In genomic region chr13:74103970-74104555, GRCh38 we compare ENCODE assay signal across 2 cellular contexts.
TF ChIP-seq lines count a peak whose summit lies in the region.

No MANE protein-coding gene starts in this region.

TF ChIP-seq in IMR-90, 13 proteins besides CTCF, POLR2A, EP300 and RAD21:
- TF ChIP-seq MXI1 (IDR thresholded peaks at IDR 0.05; ENCODE audit: borderline replicate concordance, low read depth, low read length) (no peak), MAZ (IDR thresholded peaks at IDR 0.05; ENCODE audit: borderline replicate concordance, low read depth, low read length) (no peak), RCOR1 (IDR thresholded peaks at IDR 0.05; ENCODE audit: insufficient replicate concordance, low read length) (no peak), SMC3 (IDR thresholded peaks at IDR 0.05; ENCODE audit: low read depth, low read length) (no peak), NFE2L2 (IDR thresholded peaks at IDR 0.05; ENCODE audit: low read depth, low read length) (no peak), RFX5 (IDR thresholded peaks at IDR 0.05; ENCODE audit: low read depth, low read length) (no peak), USF2 (IDR thresholded peaks at IDR 0.05; ENCODE audit: low read depth, low read length) (no peak), CEBPB (IDR thresholded peaks at IDR 0.05; ENCODE audit: low read depth, low read length) (no peak), BHLHE40 (IDR thresholded peaks at IDR 0.05; ENCODE audit: low read depth, low read length) (no peak), CHD1 (IDR thresholded peaks at IDR 0.05; ENCODE audit: low read depth, low read length) (no peak), MAFK (IDR thresholded peaks at IDR 0.05; ENCODE audit: low read depth, low read length) (no peak)
- TF ChIP-seq, protein P1, sequence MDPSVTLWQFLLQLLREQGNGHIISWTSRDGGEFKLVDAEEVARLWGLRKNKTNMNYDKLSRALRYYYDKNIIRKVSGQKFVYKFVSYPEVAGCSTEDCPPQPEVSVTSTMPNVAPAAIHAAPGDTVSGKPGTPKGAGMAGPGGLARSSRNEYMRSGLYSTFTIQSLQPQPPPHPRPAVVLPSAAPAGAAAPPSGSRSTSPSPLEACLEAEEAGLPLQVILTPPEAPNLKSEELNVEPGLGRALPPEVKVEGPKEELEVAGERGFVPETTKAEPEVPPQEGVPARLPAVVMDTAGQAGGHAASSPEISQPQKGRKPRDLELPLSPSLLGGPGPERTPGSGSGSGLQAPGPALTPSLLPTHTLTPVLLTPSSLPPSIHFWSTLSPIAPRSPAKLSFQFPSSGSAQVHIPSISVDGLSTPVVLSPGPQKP (IDR thresholded peaks at IDR 0.05; ENCODE audit: borderline replicate concordance, low read depth, low read length), result no peak

TF ChIP-seq in endothelial cell of umbilical vein, 7 proteins besides CTCF, POLR2A, EP300 and RAD21:
- TF ChIP-seq FOS (IDR thresholded peaks at IDR 0.05; ENCODE audit: borderline replicate concordance, insufficient read depth, low read length) (peak; percentile 51), GATA2 (IDR thresholded peaks at IDR 0.05; ENCODE audit: insufficient read depth, insufficient read length, low read depth, low read length) (no peak)
